8 cellular contexts compared by ENCODE assay signal in the genomic region with DNA sequence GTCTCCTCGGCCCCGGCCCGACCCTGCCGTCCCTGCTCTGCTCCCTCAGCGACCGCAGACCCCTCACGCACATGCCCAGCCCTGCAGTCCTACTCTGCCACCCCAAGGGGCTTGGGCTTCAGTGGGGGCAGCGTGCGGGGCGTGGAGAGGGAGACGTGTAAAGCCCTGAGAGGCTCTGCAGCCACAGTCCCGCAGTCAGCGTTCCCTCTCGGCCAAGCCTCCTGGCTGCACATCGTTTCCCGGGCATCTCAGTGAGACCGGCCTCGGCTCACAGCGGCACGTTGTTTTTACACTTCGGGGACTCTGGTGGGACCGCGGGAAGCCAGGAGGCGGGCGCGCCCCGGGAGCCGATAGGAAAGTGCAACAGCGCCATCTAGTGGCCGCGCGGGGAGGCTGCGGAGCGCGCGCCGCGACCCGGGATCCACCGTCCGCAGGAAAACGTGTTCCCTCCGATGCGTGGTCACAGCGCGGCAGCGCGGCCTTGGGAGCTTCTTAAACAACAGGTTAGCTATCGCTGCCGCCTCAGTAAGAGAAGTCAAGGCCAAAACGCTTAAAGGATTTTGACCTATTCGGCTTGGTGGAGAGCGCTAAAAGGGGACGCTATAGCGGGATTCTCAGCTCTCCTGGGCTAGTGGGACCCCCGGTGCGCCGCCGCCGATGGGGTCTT.
A peak's percentile ranks its signal among the peaks of the same experiment; 100 is the strongest.
DNase-seq lines count a peak whose midpoint lies in the region; ATAC-seq, FAIRE-seq and TF ChIP-seq lines count a peak whose summit lies in the region.

No MANE protein-coding gene starts in this region.

- 3 to 5% methylated on average over 59 to 60 of the region's 60 CpGs for WGBS in pancreas, 2 donors

- ATAC-seq in GM18870 (IDR thresholded peaks at IDR 0.05; ENCODE audit: unreplicated experiment) (peak; percentile 57), HG03354 (IDR thresholded peaks at IDR 0.05; ENCODE audit: poor library complexity, severe bottlenecking, unreplicated experiment) (peak; percentile 90), pancreas (peak; percentile 88 to 91 (median 91)), upper lobe of right lung (peak; percentile 85)

- H3K4me1 ChIP-seq in pancreas (peaks cover 0 to 2% (median 0%) of the 10 kb centered on the region in 3 donors), upper lobe of right lung (peaks cover 12% of the 10 kb centered on the region)

- H3K4me3 ChIP-seq in pancreas (peak overlapping the region in 2 of 4 donors; percentile 23 to 25), upper lobe of right lung (peak overlapping the region; percentile 15)

- intact Hi-C loops in head of caudate nucleus (cut with DNase I) (loop anchor here (5.0 kb wide), 1 partner anchor 109 kb away; no protein-coding TSS in a partner anchor), pancreas (cut with DNase I) (loop anchor here in 1 of 3 donors (5.0 kb wide), 1 partner anchor 104 kb away; no protein-coding TSS in a partner anchor), upper lobe of right lung (cut with DNase I) (loop anchor here (5.0 kb wide), 1 partner anchor 109 kb away; no protein-coding TSS in a partner anchor)

- no peak for FAIRE-seq in pancreas (lab: Jason Lieb, UNC)

- TF ChIP-seq CTCF in pancreas (IDR thresholded peaks at IDR 0.05) = peak; percentile 99 to 100 (median 100)
- TF ChIP-seq CTCF in upper lobe of right lung (IDR thresholded peaks at IDR 0.05) = peak; percentile 98

- H3K27ac ChIP-seq in pancreas = no peak overlapping the region
- H3K27ac ChIP-seq in upper lobe of right lung = no peak overlapping the region

- H3K27me3 ChIP-seq in pancreas (peaks cover 0 to 20% (median 5%) of the 10 kb centered on the region in 4 donors), upper lobe of right lung (peaks cover 28% of the 10 kb centered on the region)

- peak; percentile 91 for DNase-seq in AG20443 (ENCODE audit: low spot score)
- peak; percentile 38 for DNase-seq in RKO (ENCODE audit: low spot score)
- peak; percentile 19 to 59 (median 47) for DNase-seq in activated naive CD4-positive, alpha-beta T cell (lab: John Stamatoyannopoulos, UW)
- peak; percentile 11 to 90 (median 76) for DNase-seq in head of caudate nucleus
- peak; percentile 23 to 95 (median 66) for DNase-seq in pancreas
- peak; percentile 81 for DNase-seq in upper lobe of right lung

- H3K9me3 ChIP-seq in pancreas (no peaks in the 10 kb centered on the region), upper lobe of right lung (no peaks in the 10 kb centered on the region)

- H3K36me3 ChIP-seq in pancreas = no peaks in the 10 kb centered on the region
- no peaks in the 10 kb centered on the region for H3K36me3 ChIP-seq in upper lobe of right lung

Comparison
In these comparisons a context has a peak if more than half of its experiments do, and no peak if none do; other contexts are left out.
1. DNase-seq: peak in every context shown above with its lines; median percentile 91 in AG20443; 81 in upper lobe of right lung; 76 in head of caudate nucleus; 66 in pancreas; 47 in activated naive CD4-positive, alpha-beta T cell; 38 in RKO.